ENCODE assay signal across 17 cellular contexts in the genomic region with DNA sequence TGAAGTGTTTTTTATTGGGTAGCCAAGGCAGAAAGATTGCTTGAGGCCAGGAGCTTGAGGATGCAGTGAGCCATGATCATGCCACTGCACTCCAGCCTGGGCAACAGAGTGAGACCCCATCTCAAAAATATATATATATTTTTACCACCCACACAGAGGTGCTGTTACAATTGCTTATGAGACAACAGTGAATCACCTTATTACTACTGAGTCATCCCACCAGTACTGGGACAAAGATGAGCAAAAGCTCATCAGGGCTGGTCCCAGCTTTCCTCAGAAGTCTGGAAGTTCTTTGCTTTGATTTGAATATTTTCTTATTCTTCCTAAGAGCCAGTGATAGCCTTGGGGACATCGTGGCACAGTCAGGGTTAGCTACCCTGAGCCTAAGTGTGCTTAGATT.
"Had no signal": no experiment of that assay in that cellular context is flagged by ENCODE, and none has a peak within 500 bp of the region (broad histone marks: within the 10 kb centered on the region; RNA-seq: fewer than 3 reads in every experiment).

No MANE protein-coding gene starts in this region.

- H3K4me3 ChIP-seq: esophagus muscularis mucosa, heart left ventricle, right atrium auricular region, smooth muscle cell, thyroid gland, uterus had no signal

- ATAC-seq: effector memory CD8-positive, alpha-beta T cell; heart left ventricle; left lobe of liver; natural killer cell had no signal

- H3K36me3 ChIP-seq: esophagus muscularis mucosa, heart left ventricle, right atrium auricular region, thyroid gland, uterus had no signal

- H3K36me3 Mint-ChIP-seq: activated naive CD8-positive, alpha-beta T cell; brain; natural killer cell had no signal

- H3K27ac ChIP-seq: esophagus muscularis mucosa, heart left ventricle, right atrium auricular region, thyroid gland, uterus had no signal

- H3K27me3 Mint-ChIP-seq: activated CD4-positive, alpha-beta T cell treated with anti-CD3 and anti-CD28 coated beads, Interleukin-2, amount 10 ng/mL, durations not matched to agents 7 days and 5 days; brain; dendritic cell treated with granulocyte-macrophage colony-stimulating factor and Interleukin-4, amounts not matched to agents 40 ng/mL and 50 ng/mL, for 4 days; effector memory CD8-positive, alpha-beta T cell had no signal

- H3K27me3 ChIP-seq: esophagus muscularis mucosa, heart left ventricle, right atrium auricular region, thyroid gland, uterus had no signal

- H3K4me1 Mint-ChIP-seq: activated CD4-positive, alpha-beta T cell treated with anti-CD3 and anti-CD28 coated beads, Interleukin-2, amount 10 ng/mL, durations not matched to agents 7 days and 5 days; natural killer cell had no signal

- H3K9me3 ChIP-seq: esophagus muscularis mucosa, right atrium auricular region, thyroid gland, uterus had no signal

- H3K4me3 Mint-ChIP-seq: activated CD4-positive, alpha-beta T cell treated with anti-CD3 and anti-CD28 coated beads, Interleukin-2, amount 10 ng/mL, durations not matched to agents 7 days and 5 days; activated naive CD8-positive, alpha-beta T cell; brain; dendritic cell treated with granulocyte-macrophage colony-stimulating factor and Interleukin-4, amounts not matched to agents 40 ng/mL and 50 ng/mL, for 4 days; effector memory CD8-positive, alpha-beta T cell; natural killer cell had no signal

- H3K27ac Mint-ChIP-seq: activated CD4-positive, alpha-beta T cell treated with anti-CD3 and anti-CD28 coated beads, Interleukin-2, amount 10 ng/mL, durations not matched to agents 7 days and 5 days; activated naive CD8-positive, alpha-beta T cell; brain; dendritic cell treated with granulocyte-macrophage colony-stimulating factor and Interleukin-4, amounts not matched to agents 40 ng/mL and 50 ng/mL, for 4 days; effector memory CD8-positive, alpha-beta T cell; natural killer cell had no signal

- DNase-seq: activated CD4-positive, alpha-beta T cell treated with anti-CD3 and anti-CD28 coated beads, Interleukin-2, amount 10 ng/mL, durations not matched to agents 7 days and 5 days; activated CD4-positive, CD25-positive, alpha-beta regulatory T cell; amygdala; cerebellar nuclear complex; effector memory CD8-positive, alpha-beta T cell; foreskin melanocyte; heart left ventricle; natural killer cell; thyroid gland; uterus had no signal

- H3K9me3 Mint-ChIP-seq: activated CD4-positive, alpha-beta T cell treated with anti-CD3 and anti-CD28 coated beads, Interleukin-2, amount 10 ng/mL, durations not matched to agents 7 days and 5 days; dendritic cell treated with granulocyte-macrophage colony-stimulating factor and Interleukin-4, amounts not matched to agents 40 ng/mL and 50 ng/mL, for 4 days had no signal

- H3K4me1 ChIP-seq: esophagus muscularis mucosa, heart left ventricle, right atrium auricular region, thyroid gland, uterus had no signal
